ENCODE assay signal across 9 cellular contexts in the genomic region with DNA sequence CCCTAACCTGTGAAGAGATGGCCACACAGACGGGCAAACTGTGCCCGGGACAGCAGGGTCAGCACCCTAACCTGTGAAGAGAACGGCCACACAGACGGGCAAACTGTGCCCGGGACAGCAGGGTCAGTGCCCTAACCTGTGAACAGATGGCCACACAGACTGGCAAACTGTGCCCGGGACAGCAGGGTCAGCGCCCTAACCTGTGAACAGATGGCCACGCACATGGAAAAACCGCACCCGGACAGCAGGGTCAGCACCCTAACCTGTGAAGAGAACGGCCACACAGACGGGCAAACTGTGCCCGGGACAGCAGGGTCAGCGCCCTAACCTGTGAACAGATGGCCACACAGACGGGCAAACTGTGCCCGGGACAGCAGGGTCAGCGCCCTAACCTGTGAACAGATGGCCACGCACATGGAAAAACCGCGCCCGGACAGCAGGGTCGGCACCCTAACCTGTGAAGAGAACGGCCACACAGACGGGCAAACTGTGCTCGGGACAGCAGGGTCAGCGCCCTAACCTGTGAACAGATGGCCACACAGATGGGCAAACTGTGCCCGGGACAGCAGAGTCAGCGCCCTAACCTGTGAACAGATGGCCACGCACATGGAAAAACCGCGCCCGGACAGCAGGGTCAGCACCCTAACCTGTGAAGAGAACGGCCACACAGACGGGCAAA. TPM values are rescaled to one million over a fixed set of nuclear protein-coding genes. Genes with fewer than 3 reads are reported as not detected.
DNase-seq lines count a peak whose midpoint lies in the region; ATAC-seq, FAIRE-seq and TF ChIP-seq lines count a peak whose summit lies in the region.
"Not testable (repeated sequence)": the region's sequence is repeated elsewhere in the genome, so short reads cannot be mapped to it uniquely, and the experiment has no call there.
"Had no signal": no experiment of that assay in that cellular context is flagged by ENCODE, and none has a peak within 500 bp of the region (broad histone marks: within the 10 kb centered on the region; RNA-seq: fewer than 3 reads in every experiment).

No MANE protein-coding gene starts in this region.

- H4K5ac ChIP-seq in H1 (ENCODE audit: insufficient read length, low read depth, low read length), result not testable (repeated sequence)

- H3K9me3 ChIP-seq in WERI-Rb-1 (ENCODE audit: severe bottlenecking); H1 (ENCODE audit: insufficient read depth in 2 of 2, low read depth in 1 of 2, low read length in 1 of 2); kidney (ENCODE audit: control insufficient read depth in 1 of 2, low read length in 2 of 2); right lobe of liver; aorta (ENCODE audit: control insufficient read depth, low read length): not testable (repeated sequence)

- not testable (repeated sequence) for FAIRE-seq in H1 (lab: Jason Lieb, UNC); kidney (lab: Jason Lieb, UNC)

- H3K23ac ChIP-seq in H1 (ENCODE audit: insufficient read length), result not testable (repeated sequence)

- peak overlapping the region; percentile 65 for H3K27ac ChIP-seq in WERI-Rb-1
- H3K27ac ChIP-seq in H1 (ENCODE audit: low read depth, low read length); aorta (ENCODE audit: low read depth in 1 of 2, low read length in 2 of 2): not testable (repeated sequence)
- peak overlapping the region in 1 of 2 donors; percentile 20 for H3K27ac ChIP-seq in kidney (ENCODE audit: low read depth in 2 of 2, low read length in 2 of 2)
- peak overlapping the region in 1 of 3 donors; percentile 84 for H3K27ac ChIP-seq in right lobe of liver

- ATAC-seq in right lobe of liver; natural killer cell treated with Interleukin-12 subunit alpha and Interleukin-12 subunit beta and Interleukin-15 and Interleukin-18, amount 100 ng/mL, for 72 hours; aorta (ENCODE audit: low FRiP score): not testable (repeated sequence)

- CTCF ChIA-PET in H1 (lab: Charles Lee; ENCODE audit: partially characterized antibody), result interaction anchor here (0.8 kb wide), 1 partner anchor 15 kb away, joined by 3 read pairs; no protein-coding TSS in a partner anchor

- H2BK12ac ChIP-seq in H1 (ENCODE audit: low read depth, low read length), result not testable (repeated sequence)

- H4K8ac ChIP-seq in H1 (ENCODE audit: extremely low read depth, insufficient read depth, low read length), result peak overlapping the region; percentile 79

- H3K4me1 Mint-ChIP-seq in natural killer cell treated with Interleukin-12 subunit alpha and Interleukin-12 subunit beta and Interleukin-15 and Interleukin-18, amount 100 ng/mL, for 72 hours (ENCODE audit: low read depth in 2 of 2), result peaks cover 12 to 18% of the 10 kb centered on the region in 2 donors

- not testable (repeated sequence) for H2AK5ac ChIP-seq in H1 (ENCODE audit: low read depth, low read length)

- not testable (repeated sequence) for H3K4me3 Mint-ChIP-seq in natural killer cell treated with Interleukin-12 subunit alpha and Interleukin-12 subunit beta and Interleukin-15 and Interleukin-18, amount 100 ng/mL, for 72 hours

- not testable (repeated sequence) for H3K4ac ChIP-seq in H1 (replicated peaks; ENCODE audit: insufficient read length, low read depth, low read length)

- not testable (repeated sequence) for TF ChIP-seq RAD21 in H1 (IDR thresholded peaks at IDR 0.05 in 1 of 2, conservative IDR thresholded peaks at IDR 0.05 in 1 of 2; ENCODE audit: low read depth in 2 of 2, low read length in 2 of 2)

- H3K9ac ChIP-seq in H1 (replicated peaks in 1 of 4; ENCODE audit: extremely low read depth in 1 of 4, low read depth in 3 of 4, low read length in 3 of 4); kidney (ENCODE audit: low read length in 2 of 2): not testable (repeated sequence)

- intact Hi-C loops in kidney (cut with DNase I); aorta (cut with DNase I): not testable (repeated sequence)
- intact Hi-C loops in right lobe of liver (cut with DNase I), result loop anchor here (5.0 to 10.0 kb wide), 2 partner anchors 154 to 157 kb away; no protein-coding TSS in a partner anchor

- not testable (repeated sequence) for H2BK5ac ChIP-seq in H1 (ENCODE audit: low read depth, low read length)

- not testable (repeated sequence) for H2BK15ac ChIP-seq in H1 (ENCODE audit: low read length)

- H3K27me3 ChIP-seq in WERI-Rb-1 (ENCODE audit: insufficient read depth, low read depth, severe bottlenecking); H1 (replicated peaks in 1 of 4; ENCODE audit: control insufficient read depth in 3 of 4, extremely low read depth in 1 of 4, insufficient read depth in 3 of 4, low read length in 3 of 4); right lobe of liver; aorta (ENCODE audit: control insufficient read depth in 1 of 2, insufficient read depth in 2 of 2, low read length in 1 of 2): not testable (repeated sequence)

- not testable (repeated sequence) for H2BK120ac ChIP-seq in H1 (replicated peaks; ENCODE audit: low read depth, low read length)

- not testable (repeated sequence) for H3K14ac ChIP-seq in H1 (ENCODE audit: insufficient read length)

- H3K36me3 ChIP-seq in WERI-Rb-1 (peaks cover 91% of the 10 kb centered on the region), H1 (ENCODE audit: control insufficient read depth in 2 of 4, insufficient read depth in 4 of 4, low read length in 3 of 4) (peaks cover 36 to 59% (median 54%) of the 10 kb centered on the region in 4 experiments), kidney (ENCODE audit: control insufficient read depth in 1 of 2, insufficient read depth in 2 of 2, low read length in 2 of 2) (peaks cover 25 to 51% of the 10 kb centered on the region in 2 donors), right lobe of liver (peaks cover 0 to 55% (median 34%) of the 10 kb centered on the region in 4 donors)
- H3K36me3 ChIP-seq in aorta (ENCODE audit: control insufficient read depth in 1 of 2, insufficient read depth in 2 of 2, low read length in 1 of 2), result not testable (repeated sequence)

- not testable (repeated sequence) for H3K18ac ChIP-seq in H1 (ENCODE audit: extremely low read depth, low read length)

- H3K36me3 Mint-ChIP-seq in natural killer cell treated with Interleukin-12 subunit alpha and Interleukin-12 subunit beta and Interleukin-15 and Interleukin-18, amount 100 ng/mL, for 72 hours, result peaks cover 13% of the 10 kb centered on the region

- peaks cover 15 to 27% of the 10 kb centered on the region in 2 experiments for H4K20me1 ChIP-seq in H1 (replicated peaks in 1 of 2; ENCODE audit: control insufficient read depth in 1 of 2, insufficient read depth in 2 of 2, low read length in 2 of 2)

- 93% methylated on average over 17 of the region's 34 CpGs; no CpG with 5 or more reads in 1 of the 2 experiments for WGBS in H1 (ENCODE audit: extremely low coverage in 1 of 2, insufficient coverage in 1 of 2, insufficient read length in 1 of 2, insufficient replicate concordance in 2 of 2, low coverage in 1 of 2, low lambda C conversion rate in 2 of 2, missing lambda C conversion rate in 1 of 2), 2 experiments
- WGBS in right lobe of liver (ENCODE audit: insufficient coverage, low coverage, low lambda C conversion rate, missing lambda C conversion rate), result 20% methylated on average over 6 of the region's 34 CpGs
- 93 to 94% methylated on average over 30 to 34 of the region's 34 CpGs for WGBS in aorta, 2 donors

- not testable (repeated sequence) for H3K9me3 Mint-ChIP-seq in natural killer cell treated with Interleukin-12 subunit alpha and Interleukin-12 subunit beta and Interleukin-15 and Interleukin-18, amount 100 ng/mL, for 72 hours

- TF ChIP-seq CTCF in WERI-Rb-1 (IDR thresholded peaks at IDR 0.05; ENCODE audit: low read depth, low read length); H1 (IDR thresholded peaks at IDR 0.05; ENCODE audit: control extremely low read depth in 1 of 3, insufficient read depth in 1 of 3, low read depth in 1 of 3, low read length in 3 of 3); kidney (IDR thresholded peaks at IDR 0.05; ENCODE audit: borderline replicate concordance, extremely low read depth, insufficient read depth); right lobe of liver (IDR thresholded peaks at IDR 0.05): not testable (repeated sequence)

- DNase-seq in WERI-Rb-1, result peak; percentile 90
- DNase-seq in H1 (ENCODE audit: low read depth in 1 of 2, low spot score in 2 of 2), result not testable (repeated sequence)
- peak; percentile 32 for DNase-seq in kidney
- peak; percentile 72 to 92 (median 91) for DNase-seq in right lobe of liver
- DNase-seq in natural killer cell treated with Interleukin-12 subunit alpha and Interleukin-12 subunit beta and Interleukin-15 and Interleukin-18, amount 100 ng/mL, for 72 hours (ENCODE audit: low spot score), result peak; percentile 10
- DNase-seq in aorta, result peak; percentile 19 to 55

- H4K91ac ChIP-seq in H1 (replicated peaks; ENCODE audit: insufficient read length, low read length), result not testable (repeated sequence)

- POLR2A ChIA-PET in H1 (lab: Charles Lee; ENCODE audit: partially characterized antibody), result not testable (repeated sequence)

- not testable (repeated sequence) for TF ChIP-seq EP300 in H1 (IDR thresholded peaks at IDR 0.05; ENCODE audit: borderline replicate concordance in 1 of 2, low read depth in 2 of 2, low read length in 2 of 2)

- TF ChIP-seq POLR2A in H1 (IDR thresholded peaks at IDR 0.05; ENCODE audit: control extremely low read depth in 1 of 2, low read depth in 2 of 2, low read length in 2 of 2); right lobe of liver (IDR thresholded peaks at IDR 0.05): not testable (repeated sequence)

- H3K27me3 Mint-ChIP-seq in natural killer cell treated with Interleukin-12 subunit alpha and Interleukin-12 subunit beta and Interleukin-15 and Interleukin-18, amount 100 ng/mL, for 72 hours, result not testable (repeated sequence)

- H3K4me3 ChIP-seq in WERI-Rb-1 (ENCODE audit: low read depth, low read length); H1 (ENCODE audit: extremely low read depth in 1 of 4, insufficient read depth in 2 of 4, low read depth in 3 of 4, low read length in 4 of 4); kidney (ENCODE audit: low read length in 2 of 2); right lobe of liver; aorta (ENCODE audit: low read length in 2 of 2): not testable (repeated sequence)

- H3K56ac ChIP-seq in H1 (replicated peaks; ENCODE audit: insufficient read length, low read depth, low read length), result not testable (repeated sequence)

- not testable (repeated sequence) for H3K4me1 ChIP-seq in H1 (replicated peaks in 1 of 4; ENCODE audit: control insufficient read depth in 3 of 4, insufficient read depth in 4 of 4, low read length in 3 of 4); aorta (ENCODE audit: control insufficient read depth in 1 of 2, insufficient read depth in 2 of 2, low read length in 2 of 2)
- peaks cover 0 to 25% of the 10 kb centered on the region in 2 donors for H3K4me1 ChIP-seq in kidney (ENCODE audit: control insufficient read depth in 1 of 2, insufficient read depth in 1 of 2, low read depth in 1 of 2, low read length in 2 of 2)
- H3K4me1 ChIP-seq in right lobe of liver, result peaks cover 0 to 48% (median 25%) of the 10 kb centered on the region in 4 donors

- H3K79me2 ChIP-seq in H1 (ENCODE audit: control insufficient read depth in 1 of 2, insufficient read depth in 2 of 2, low read length in 2 of 2), result peaks cover 0 to 13% of the 10 kb centered on the region in 2 experiments; a peak in 2 of 4 replicates

- H2AFZ ChIP-seq in H1 (ENCODE audit: low read length), result not testable (repeated sequence)

- H3K27ac Mint-ChIP-seq in natural killer cell treated with Interleukin-12 subunit alpha and Interleukin-12 subunit beta and Interleukin-15 and Interleukin-18, amount 100 ng/mL, for 72 hours, result not testable (repeated sequence)

- H2BK20ac ChIP-seq in H1 (ENCODE audit: low read length), result not testable (repeated sequence)

- not testable (repeated sequence) for H3K79me1 ChIP-seq in H1 (ENCODE audit: low read depth, low read length)

- not testable (repeated sequence) for H3K4me2 ChIP-seq in H1 (ENCODE audit: insufficient read depth in 1 of 2, low read depth in 2 of 2, low read length in 2 of 2)

- not testable (repeated sequence) for H3K23me2 ChIP-seq in H1 (ENCODE audit: low read depth, low read length)

RNA-seq across cellular contexts. Expression of gene CLPTM1L, which starts 5.6 kb away (rescaled TPM):
- total RNA-seq in H1 (2021; fragmentation: NEBNext Ultra II Directional; extraction: Animal tissue kit (Norgen Biotek cat#: 25700)), result 102 and 109 TPM in 2 replicates
- 119 and 122 TPM in 2 replicates for polyA plus RNA-seq in H1 (2011; rRNA removed)
- 110 TPM for polyA plus RNA-seq in H1 (2011; cell fraction: cytosol; rRNA removed)
- polyA plus RNA-seq in H1 (2011; cell fraction: nucleus; rRNA removed), result 138 TPM
- 78.3 to 114 TPM (median 89.5 TPM) in 4 replicates for polyA plus RNA-seq in H1 (2012, experiment 1 of 2)
- polyA plus RNA-seq in H1 (2012, experiment 2 of 2), result 134 TPM
- 79.2 TPM for polyA plus RNA-seq in H1 (2013, experiment 1 of 2)
- polyA plus RNA-seq in H1 (2013, experiment 2 of 2), result 82.6 TPM
- polyA minus RNA-seq in H1 (2011; rRNA and poly(A)+ RNA removed), result 97.1 and 170 TPM in 2 replicates
- polyA minus RNA-seq in H1 (2011; cell fraction: cytosol; rRNA and poly(A)+ RNA removed), result 66.9 TPM
- 56.8 TPM for polyA minus RNA-seq in H1 (2011; cell fraction: nucleus; rRNA and poly(A)+ RNA removed)
- 96.6 TPM for total RNA-seq in kidney
- 135 TPM for polyA plus RNA-seq in kidney (ENCODE audit: insufficient read depth, low read depth, low replicate concordance)
- 100 to 1,000 TPM in 4 of 6 experiments, 10 to 100 TPM in 2; 63.8 to 155 (median 128) TPM for total RNA-seq in right lobe of liver
- 100 to 1,000 TPM; 112 to 178 TPM for total RNA-seq in natural killer cell treated with Interleukin-12 subunit alpha and Interleukin-12 subunit beta and Interleukin-15 and Interleukin-18, amount 100 ng/mL, for 72 hours
- 10 to 100 TPM; 66.0 to 71.2 TPM for total RNA-seq in aorta
- 10 to 100 TPM; 72.5 to 95.5 TPM for polyA plus RNA-seq in aorta

RNA-seq across cellular contexts. Expression of gene TERT, which starts 44.4 kb away (rescaled TPM):
- total RNA-seq in H1 (2021; fragmentation: NEBNext Ultra II Directional; extraction: Animal tissue kit (Norgen Biotek cat#: 25700)), result 21.0 and 23.1 TPM in 2 replicates
- polyA plus RNA-seq in H1 (2011; rRNA removed) (13.1 and 23.0 TPM in 2 replicates), kidney (ENCODE audit: insufficient read depth, low read depth, low replicate concordance) (not detected), aorta (not detected)
- 19.3 TPM for polyA plus RNA-seq in H1 (2011; cell fraction: cytosol; rRNA removed)
- polyA plus RNA-seq in H1 (2011; cell fraction: nucleus; rRNA removed), result 70.1 TPM
- polyA plus RNA-seq in H1 (2012, experiment 1 of 2), result 11.6 to 23.1 TPM (median 17.1 TPM) in 4 replicates
- 10.2 TPM for polyA plus RNA-seq in H1 (2012, experiment 2 of 2)
- polyA plus RNA-seq in H1 (2013, experiment 1 of 2), result 16.6 TPM
- polyA plus RNA-seq in H1 (2013, experiment 2 of 2), result 13.5 TPM
- 12.3 and 13.0 TPM in 2 replicates for polyA minus RNA-seq in H1 (2011; rRNA and poly(A)+ RNA removed)
- 20.2 TPM for polyA minus RNA-seq in H1 (2011; cell fraction: cytosol; rRNA and poly(A)+ RNA removed)
- polyA minus RNA-seq in H1 (2011; cell fraction: nucleus; rRNA and poly(A)+ RNA removed), result 38.0 TPM
- total RNA-seq in kidney (0.91 TPM), right lobe of liver (not detected), aorta (not detected)
- total RNA-seq in natural killer cell treated with Interleukin-12 subunit alpha and Interleukin-12 subunit beta and Interleukin-15 and Interleukin-18, amount 100 ng/mL, for 72 hours, result 1 to 10 TPM in 1 of 2 donors, not detected in 1; 1.3 TPM
- total RNA-seq: GM23248 had no signal
- polyA plus RNA-seq: CD14-positive monocyte; CD8-positive, alpha-beta memory T cell; GM23248 had no signal
